ENCODE assay signal across 14 cellular contexts in genomic region chr1:40944326-40944725, GRCh38. TPM values are rescaled to one million over a fixed set of nuclear protein-coding genes. Genes with fewer than 3 reads are reported as not detected.
DNase-seq lines count a peak whose midpoint lies in the region; ATAC-seq, FAIRE-seq and TF ChIP-seq lines count a peak whose summit lies in the region.
"Had no signal": no experiment of that assay in that cellular context is flagged by ENCODE, and none has a peak within 500 bp of the region (broad histone marks: within the 10 kb centered on the region; RNA-seq: fewer than 3 reads in every experiment).

No MANE protein-coding gene starts in this region.

- H3K14ac ChIP-seq in neuronal stem cell (ENCODE audit: low read length): no peak overlapping the region

- no peak overlapping the region for H3K9ac ChIP-seq in GM23248
- no peak overlapping the region for H3K9ac ChIP-seq in K562 (ENCODE audit: insufficient read depth in 1 of 2, low read depth in 2 of 2, low read length in 2 of 2)
- H3K9ac ChIP-seq in neuronal stem cell (ENCODE audit: low read depth, low read length, poor library complexity): no peak overlapping the region

- H3K36me3 ChIP-seq in GM23248 (ENCODE audit: low read depth): no peaks in the 10 kb centered on the region
- H3K36me3 ChIP-seq in K562 (ENCODE audit: control insufficient read depth, insufficient read depth, low read length): no peaks in the 10 kb centered on the region
- no peaks in the 10 kb centered on the region for H3K36me3 ChIP-seq in left ventricle myocardium inferior
- H3K36me3 ChIP-seq in sigmoid colon: no peaks in the 10 kb centered on the region
- no peaks in the 10 kb centered on the region for H3K36me3 ChIP-seq in neuronal stem cell (replicated peaks in 1 of 2; ENCODE audit: control insufficient read depth in 2 of 2, insufficient read depth in 2 of 2, low read length in 2 of 2)
- H3K36me3 ChIP-seq: tibial nerve had no signal

- ATAC-seq in K562 (no peak), HG03025 (IDR thresholded peaks at IDR 0.05; ENCODE audit: low FRiP score, unreplicated experiment) (no peak)

- TF ChIP-seq EP300 in K562 (IDR thresholded peaks at IDR 0.05; ENCODE audit: low read length) (no peak), sigmoid colon (IDR thresholded peaks at IDR 0.05) (peak; percentile 38 to 92 (median 83))

- no peak overlapping the region for H2AFZ ChIP-seq in GM23248
- 0 out of 2 replicates have a peak overlapping the region, but pooled peaks have one; percentile 25 for H2AFZ ChIP-seq in K562 (ENCODE audit: low read depth, low read length)
- no peak overlapping the region for H2AFZ ChIP-seq in neuronal stem cell (ENCODE audit: low read length)

- H3K18ac ChIP-seq in neuronal stem cell (ENCODE audit: low read length): no peak overlapping the region

- H3K27ac ChIP-seq in GM23248 (no peak overlapping the region), K562 (ENCODE audit: extremely low read depth, low read depth, low read length) (no peak overlapping the region), left ventricle myocardium inferior (replicated peaks) (peak overlapping the region; percentile 71), sigmoid colon (peak overlapping the region; percentile 84 to 94 (median 88)), neuronal stem cell (replicated peaks; ENCODE audit: low read length) (no peak overlapping the region)
- H3K27ac ChIP-seq: HL-60 had no signal

- in situ Hi-C loops in GM23248 (cut with MboI) (no loop called here), K562 (cut with MboI) (no loop called here)

- H3K4ac ChIP-seq in neuronal stem cell (ENCODE audit: low read length): no peak overlapping the region

- intact Hi-C loops in K562 (cut with micrococcal nuclease): no loop called here
- intact Hi-C loops in left ventricle myocardium inferior (cut with micrococcal nuclease): no loop called here
- intact Hi-C loops in sigmoid colon (cut with DNase I): loop anchor here (10.0 kb wide), 1 partner anchor 250 kb away; the partner anchor contains the start of gene NFYC

- H2AK5ac ChIP-seq in neuronal stem cell (ENCODE audit: low read depth, low read length): no peak overlapping the region

- H2BK15ac ChIP-seq in neuronal stem cell (ENCODE audit: low read length): no peak overlapping the region

- peaks cover 12% of the 10 kb centered on the region; the same call in 1 of the 2 replicates for H3K4me1 ChIP-seq in GM23248 (ENCODE audit: insufficient read depth)
- H3K4me1 ChIP-seq in K562 (replicated peaks in 1 of 2; ENCODE audit: control insufficient read depth in 2 of 2, insufficient read depth in 2 of 2, low read length in 2 of 2): peaks cover 9 to 10% of the 10 kb centered on the region in 2 experiments; a peak in 4 of 5 replicates
- peaks cover 10% of the 10 kb centered on the region for H3K4me1 ChIP-seq in left ventricle myocardium inferior
- H3K4me1 ChIP-seq in sigmoid colon: peaks cover 0 to 71% (median 48%) of the 10 kb centered on the region in 4 donors
- H3K4me1 ChIP-seq in neuronal stem cell (ENCODE audit: control insufficient read depth in 2 of 2, insufficient read depth in 1 of 2, low read depth in 1 of 2, low read length in 2 of 2): peaks cover 0 to 3% of the 10 kb centered on the region in 2 donors

- no peak; a peak in 1 of 6 replicates for TF ChIP-seq CTCF in K562 (IDR thresholded peaks at IDR 0.05 in 2 of 3, conservative IDR thresholded peaks at IDR 0.05 in 1 of 3; ENCODE audit: insufficient read depth in 2 of 3, low read depth in 1 of 3, low read length in 3 of 3)
- TF ChIP-seq CTCF in left ventricle myocardium inferior (IDR thresholded peaks at IDR 0.05; ENCODE audit: borderline replicate concordance): no peak
- TF ChIP-seq CTCF in sigmoid colon (IDR thresholded peaks at IDR 0.05): no peak

- H3K9me3 ChIP-seq in GM23248 (ENCODE audit: low read depth) (no peaks in the 10 kb centered on the region), K562 (replicated peaks; ENCODE audit: control insufficient read depth, insufficient read depth, low read depth, low read length) (no peaks in the 10 kb centered on the region), left ventricle myocardium inferior (replicated peaks) (peaks cover 13% of the 10 kb centered on the region), sigmoid colon (no peaks in the 10 kb centered on the region), neuronal stem cell (replicated peaks in 1 of 2; ENCODE audit: control insufficient read depth in 2 of 2, insufficient read depth in 1 of 2, low read depth in 1 of 2, low read length in 2 of 2) (peaks cover 0 to 2% of the 10 kb centered on the region in 2 donors)

- TF ChIP-seq RAD21 in K562 (CRISPR knock-in tag; conservative IDR thresholded peaks at IDR 0.05 in 1 of 2, IDR thresholded peaks at IDR 0.05 in 1 of 2): no peak

- H3K4me2 ChIP-seq in GM23248 (ENCODE audit: unreplicated experiment) (no peak overlapping the region), K562 (ENCODE audit: insufficient read depth, low read length) (no peak overlapping the region), neuronal stem cell (ENCODE audit: insufficient read depth, low read length, poor library complexity, severe bottlenecking) (no peak overlapping the region)

- POLR2A ChIA-PET in K562 (lab: Yijun Ruan, JAX): interaction anchor here (0.7 to 1.8 kb wide), 3 partner anchors 19 to 82 kb away, joined by 3 to 5 read pairs (median 4); partner anchors contain the start of gene CITED4

- H3K27me3 ChIP-seq in GM23248 (replicated peaks; ENCODE audit: insufficient read depth) (no peaks in the 10 kb centered on the region), K562 (ENCODE audit: control insufficient read depth in 2 of 2, insufficient read depth in 2 of 2, low read length in 2 of 2) (no peaks in the 10 kb centered on the region), left ventricle myocardium inferior (ENCODE audit: low read depth) (no peaks in the 10 kb centered on the region), sigmoid colon (no peaks in the 10 kb centered on the region), neuronal stem cell (ENCODE audit: control insufficient read depth in 3 of 3, insufficient read depth in 3 of 3, low read depth in 1 of 3, low read length in 3 of 3) (no peaks in the 10 kb centered on the region)
- H3K27me3 ChIP-seq: tibial nerve had no signal

- no peak overlapping the region for H2BK120ac ChIP-seq in neuronal stem cell (ENCODE audit: low read depth, low read length)

- H3K4me3 ChIP-seq in GM23248 (no peak overlapping the region), K562 (no peak overlapping the region), left ventricle myocardium inferior (no peak overlapping the region), sigmoid colon (no peak overlapping the region), neuronal stem cell (ENCODE audit: low read length in 2 of 2) (no peak overlapping the region)
- H3K4me3 ChIP-seq: lung, tibial nerve had no signal

- H3K9me1 ChIP-seq in K562 (ENCODE audit: control insufficient read depth, insufficient read depth, low read length): no peaks in the 10 kb centered on the region

- CTCF ChIA-PET in K562 (lab: Yijun Ruan, JAX; ENCODE audit: low intra/inter-chr PET ratio): no interaction called here

- H2BK12ac ChIP-seq in neuronal stem cell (ENCODE audit: low read length): no peak overlapping the region

- H3K23ac ChIP-seq in neuronal stem cell (ENCODE audit: low read depth, low read length, poor library complexity): no peak overlapping the region

- no peaks in the 10 kb centered on the region for H3F3A ChIP-seq in GM23248 (ENCODE audit: insufficient read depth)

- H3K79me2 ChIP-seq in GM23248 (ENCODE audit: insufficient read depth) (no peaks in the 10 kb centered on the region), K562 (ENCODE audit: control insufficient read depth, insufficient read depth, low read length) (no peaks in the 10 kb centered on the region)

- WGBS in GM23248 (ENCODE audit: low coverage in 1 of 2, low lambda C conversion rate in 2 of 2, missing lambda C conversion rate in 2 of 2), 2 experiments: 57 to 58% methylated on average over 7 of the region's 7 CpGs
- WGBS in K562 (ENCODE audit: insufficient coverage, low coverage, missing lambda C conversion rate): 38% methylated on average over 7 of the region's 7 CpGs
- 73 to 79% methylated on average over 7 of the region's 7 CpGs for WGBS in sigmoid colon, 2 donors
- WGBS in neuronal stem cell (ENCODE audit: extremely low coverage in 2 of 2, insufficient read length in 2 of 2, insufficient replicate concordance in 1 of 2), 2 donors: no CpG with 5 or more reads among the region's 7 CpGs

- no peak overlapping the region for H4K91ac ChIP-seq in neuronal stem cell (ENCODE audit: low read depth, low read length, poor library complexity)

- H3K9me2 ChIP-seq in GM23248 (ENCODE audit: insufficient read depth): no peaks in the 10 kb centered on the region

- no peak overlapping the region for H2BK5ac ChIP-seq in neuronal stem cell (ENCODE audit: low read length)

- FAIRE-seq in K562 (lab: Jason Lieb, UNC): no peak

- no peak overlapping the region for H4K8ac ChIP-seq in neuronal stem cell (ENCODE audit: low read depth, low read length)

- no peaks in the 10 kb centered on the region for H3K79me1 ChIP-seq in neuronal stem cell (ENCODE audit: low read depth, low read length)

- TF ChIP-seq POLR2A in K562 (conservative IDR thresholded peaks at IDR 0.05) (no peak), sigmoid colon (IDR thresholded peaks at IDR 0.05) (no peak)

- H4K20me1 ChIP-seq in GM23248 (ENCODE audit: insufficient read depth) (no peaks in the 10 kb centered on the region), K562 (replicated peaks; ENCODE audit: control insufficient read depth, insufficient read depth, low read length) (no peaks in the 10 kb centered on the region)

- no TSS peak for BruUV-seq in K562 (replicated peaks; lab: Mats Ljungman, UMichigan)

- DNase-seq in GM23248 (peak; percentile 26), K562 (ENCODE audit: extremely low read depth in 1 of 4, low spot score in 3 of 4) (no peak), left ventricle myocardium inferior (no peak), sigmoid colon (peak; percentile 86), NOMO-1 treated with DMSO at 0.1 percent for 48 hours (lab: John Stamatoyannopoulos, UW; ENCODE audit: unreplicated experiment) (no peak), RKO (ENCODE audit: low spot score) (no peak), neuronal stem cell (ENCODE audit: low spot score) (no peak)
- DNase-seq: cortex of kidney, H9, NCI-H2081 had no signal

RNA-seq across cellular contexts. Expression of gene CTPS1, which starts 35.2 kb away (rescaled TPM):
- 19.8 and 20.9 TPM in 2 replicates for total RNA-seq in GM23248 (2014; rRNA removed; shearing (Covaris generic))
- 29.0 and 30.3 TPM in 2 replicates for polyA plus RNA-seq in GM23248 (2016; fragmentation: Nextera tagmentation; extraction: Ambion mirVana)
- 238 and 252 TPM in 2 replicates for total RNA-seq in K562 (2011; cell fraction: chromatin; rRNA removed; ENCODE audit: low replicate concordance)
- 123 and 132 TPM in 2 replicates for total RNA-seq in K562 (2011; cell fraction: nucleolus; rRNA removed)
- total RNA-seq in K562 (2011; cell fraction: nucleoplasm; rRNA removed): 153 and 182 TPM in 2 replicates
- 87.7 and 103 TPM in 2 replicates for total RNA-seq in K562 (2014; rRNA removed)
- 93.9 and 99.0 TPM in 2 replicates for total RNA-seq in K562 (2014; rRNA removed; fragmentation: Illumina TruSeq; extraction: Trizol)
- total RNA-seq in K562 (2015; rRNA removed; fragmentation: Illumina TruSeq; extraction: Trizol): 101 and 103 TPM in 2 replicates
- total RNA-seq in K562 (2021): 106 and 113 TPM in 2 replicates
- polyA plus RNA-seq in K562 (2011; rRNA removed): 44.0 and 44.4 TPM in 2 replicates
- polyA plus RNA-seq in K562 (2011; cell fraction: cytosol; rRNA removed): 23.4 and 35.2 TPM in 2 replicates
- polyA plus RNA-seq in K562 (2011; cell fraction: nucleus; rRNA removed): 165 and 227 TPM in 2 replicates
- 58.1 and 83.7 TPM in 2 replicates for polyA plus RNA-seq in K562 (2012)
- 152 and 164 TPM in 2 replicates for polyA plus RNA-seq in K562 (2014; fragmentation: Illumina TruSeq; extraction: Trizol)
- polyA plus RNA-seq in K562 (2014; fragmentation: Nextera tagmentation; extraction: Ambion mirVana): 10 to 100 TPM; 71.5 to 72.2 TPM
- 70.6 and 88.0 TPM in 2 replicates for polyA plus RNA-seq in K562 (2014; rRNA removed)
- 90.7 and 96.2 TPM in 2 replicates for polyA minus RNA-seq in K562 (2011; rRNA and poly(A)+ RNA removed)
- 36.2 and 42.9 TPM in 2 replicates for polyA minus RNA-seq in K562 (2011; cell fraction: cytosol; rRNA and poly(A)+ RNA removed)
- polyA minus RNA-seq in K562 (2011; cell fraction: nucleus; rRNA and poly(A)+ RNA removed): 78.6 and 121 TPM in 2 replicates
- 7.1 TPM for total RNA-seq in left ventricle myocardium inferior
- 10 to 100 TPM; 26.0 to 99.0 (median 58.0) TPM for total RNA-seq in sigmoid colon
- 10 to 100 TPM in 1 of 3 donors, 1 to 10 TPM in 2; 1.8 to 18.1 (median 5.1) TPM for polyA plus RNA-seq in sigmoid colon
- 53.2 TPM for polyA plus RNA-seq in neuronal stem cell (2013, experiment 1 of 2)
- 53.4 TPM for polyA plus RNA-seq in neuronal stem cell (2013, experiment 2 of 2)

Comparison
In these comparisons a context has a peak if more than half of its experiments do, and no peak if none do; other contexts are left out.
1. DNase-seq: peak in GM23248 (single experiment) and sigmoid colon (single experiment); none in K562 (0 of 4), left ventricle myocardium inferior (single experiment), NOMO-1 treated with DMSO at 0.1 percent for 48 hours (single experiment), RKO (single experiment) and neuronal stem cell (single experiment).
2. H3K27ac ChIP-seq: peak in left ventricle myocardium inferior (single experiment) and sigmoid colon (4 of 4); none in GM23248 (single experiment), K562 (single experiment) and neuronal stem cell (single experiment).